ENCODE assay signal across 21 cellular contexts in genomic region chr2:167215595-167215994, GRCh38.
A peak's percentile ranks its signal among the peaks of the same experiment; 100 is the strongest.
DNase-seq lines count a peak whose midpoint lies in the region; ATAC-seq, FAIRE-seq and TF ChIP-seq lines count a peak whose summit lies in the region.
"Had no signal": no experiment of that assay in that cellular context is flagged by ENCODE, and none has a peak within 500 bp of the region (broad histone marks: within the 10 kb centered on the region; RNA-seq: fewer than 3 reads in every experiment).

No MANE protein-coding gene starts in this region.

- H3K4me2 ChIP-seq in GM23338 = no peak overlapping the region
- H3K4me2 ChIP-seq: SK-N-SH had no signal

- H3K27me3 ChIP-seq in GM23338 (ENCODE audit: insufficient read depth) (no peaks in the 10 kb centered on the region), pancreas (no peaks in the 10 kb centered on the region), tibial artery (no peaks in the 10 kb centered on the region)

- DNase-seq in GM23338 (ENCODE audit: low spot score) = peak; percentile 55
- peak; percentile 20 for DNase-seq in NCI-H226
- DNase-seq in iPS-NIHi11 (ENCODE audit: low spot score) = peak; percentile 21
- peak; percentile 77 to 93 (median 91) for DNase-seq in pancreas
- DNase-seq in middle frontal gyrus (ENCODE audit: extremely low spot score, low spot score) = no peak
- no peak for DNase-seq in activated CD4-positive, alpha-beta T cell treated with anti-CD3 and anti-CD28 coated beads, Interleukin-2, amount 50 U/mL, for 1 hour
- DNase-seq in KG1 (lab: John Stamatoyannopoulos, UW) = no peak
- DNase-seq in tibial artery = no peak
- DNase-seq: ACHN, AML-193, COR-L47, DMS53, Karpas-422, MM.1S, NCI-H1092 treated with DMSO at 0.1 percent for 48 hours, NCI-H446, NCI-H69, SHP77, SK-N-SH had no signal

- H3K79me2 ChIP-seq in GM23338 (replicated peaks; ENCODE audit: insufficient read depth) = no peaks in the 10 kb centered on the region

- H3K4me1 Mint-ChIP-seq in GM23338 = peaks cover 4% of the 10 kb centered on the region; the same call in 1 of the 3 replicates
- H3K4me1 Mint-ChIP-seq: CD14-positive monocyte had no signal

- H3K27ac ChIP-seq in GM23338 (ENCODE audit: low read depth) (no peak overlapping the region), pancreas (no peak overlapping the region), tibial artery (no peak overlapping the region)

- H3K27me3 Mint-ChIP-seq in GM23338 (ENCODE audit: insufficient read depth, low read depth, poor library complexity) = peaks cover 5% of the 10 kb centered on the region

- ATAC-seq in GM23338 (peak; percentile 49), pancreas (peak; percentile 95 to 98 (median 98))
- ATAC-seq: HCT116 had no signal

- H3K4me1 ChIP-seq in GM23338 (ENCODE audit: insufficient read depth) (no peaks in the 10 kb centered on the region), pancreas (peaks cover 0 to 6% (median 6%) of the 10 kb centered on the region in 3 donors), tibial artery (peaks cover 0 to 7% (median 0%) of the 10 kb centered on the region in 4 donors)

- no peaks in the 10 kb centered on the region for H3F3A ChIP-seq in GM23338 (replicated peaks; ENCODE audit: low read depth)

- TF ChIP-seq CTCF in GM23338 (conservative IDR thresholded peaks at IDR 0.05; ENCODE audit: low read depth in 2 of 2) = no peak
- TF ChIP-seq CTCF in pancreas (IDR thresholded peaks at IDR 0.05) = no peak
- no peak for TF ChIP-seq CTCF in tibial artery (IDR thresholded peaks at IDR 0.05)

- whole genome bisulfite sequencing in pancreas, 2 donors = 27 to 30% methylated on average over 4 of the region's 4 CpGs

- no peaks in the 10 kb centered on the region; the same call in 1 of the 2 replicates for H3K9me2 ChIP-seq in GM23338 (ENCODE audit: insufficient read depth)
- H3K9me2 ChIP-seq: SK-N-SH had no signal

- intact Hi-C loops in pancreas (cut with DNase I) (no loop called here), tibial artery (cut with DNase I; ENCODE audit: low total_unique reads) (no loop called here)

- H3K27ac Mint-ChIP-seq in GM23338 = peak overlapping the region; percentile 82
- H3K27ac Mint-ChIP-seq: CD14-positive monocyte had no signal

- H3K36me3 ChIP-seq in GM23338 (ENCODE audit: insufficient read depth) = no peaks in the 10 kb centered on the region
- no peaks in the 10 kb centered on the region for H3K36me3 ChIP-seq in pancreas
- H3K36me3 ChIP-seq in tibial artery = no peaks in the 10 kb centered on the region

- no peaks in the 10 kb centered on the region for H4K20me1 ChIP-seq in GM23338 (replicated peaks; ENCODE audit: insufficient read depth)

- peaks cover 6% of the 10 kb centered on the region; the same call in 1 of the 3 replicates for H3K9me3 Mint-ChIP-seq in GM23338

- H3K36me3 Mint-ChIP-seq in GM23338 (ENCODE audit: low read depth) = no peaks in the 10 kb centered on the region
- H3K36me3 Mint-ChIP-seq: CD14-positive monocyte had no signal

- no peak overlapping the region for H3K4me3 ChIP-seq in GM23338
- H3K4me3 ChIP-seq in pancreas = no peak overlapping the region
- no peak overlapping the region for H3K4me3 ChIP-seq in tibial artery

- H2AFZ ChIP-seq in GM23338 = no peak overlapping the region; the same call in 1 of the 2 replicates

- FAIRE-seq in pancreas (lab: Jason Lieb, UNC) = no peak

- H3K9me3 ChIP-seq in pancreas = no peaks in the 10 kb centered on the region
- H3K9me3 ChIP-seq in tibial artery = no peaks in the 10 kb centered on the region
- H3K9me3 ChIP-seq: SK-N-SH had no signal

- no peak overlapping the region for H3K4me3 Mint-ChIP-seq in GM23338
- H3K4me3 Mint-ChIP-seq: CD14-positive monocyte had no signal

TF ChIP-seq in GM23338, 12 proteins besides CTCF, POLR2A, EP300 and RAD21:
- TF ChIP-seq, protein P1, sequence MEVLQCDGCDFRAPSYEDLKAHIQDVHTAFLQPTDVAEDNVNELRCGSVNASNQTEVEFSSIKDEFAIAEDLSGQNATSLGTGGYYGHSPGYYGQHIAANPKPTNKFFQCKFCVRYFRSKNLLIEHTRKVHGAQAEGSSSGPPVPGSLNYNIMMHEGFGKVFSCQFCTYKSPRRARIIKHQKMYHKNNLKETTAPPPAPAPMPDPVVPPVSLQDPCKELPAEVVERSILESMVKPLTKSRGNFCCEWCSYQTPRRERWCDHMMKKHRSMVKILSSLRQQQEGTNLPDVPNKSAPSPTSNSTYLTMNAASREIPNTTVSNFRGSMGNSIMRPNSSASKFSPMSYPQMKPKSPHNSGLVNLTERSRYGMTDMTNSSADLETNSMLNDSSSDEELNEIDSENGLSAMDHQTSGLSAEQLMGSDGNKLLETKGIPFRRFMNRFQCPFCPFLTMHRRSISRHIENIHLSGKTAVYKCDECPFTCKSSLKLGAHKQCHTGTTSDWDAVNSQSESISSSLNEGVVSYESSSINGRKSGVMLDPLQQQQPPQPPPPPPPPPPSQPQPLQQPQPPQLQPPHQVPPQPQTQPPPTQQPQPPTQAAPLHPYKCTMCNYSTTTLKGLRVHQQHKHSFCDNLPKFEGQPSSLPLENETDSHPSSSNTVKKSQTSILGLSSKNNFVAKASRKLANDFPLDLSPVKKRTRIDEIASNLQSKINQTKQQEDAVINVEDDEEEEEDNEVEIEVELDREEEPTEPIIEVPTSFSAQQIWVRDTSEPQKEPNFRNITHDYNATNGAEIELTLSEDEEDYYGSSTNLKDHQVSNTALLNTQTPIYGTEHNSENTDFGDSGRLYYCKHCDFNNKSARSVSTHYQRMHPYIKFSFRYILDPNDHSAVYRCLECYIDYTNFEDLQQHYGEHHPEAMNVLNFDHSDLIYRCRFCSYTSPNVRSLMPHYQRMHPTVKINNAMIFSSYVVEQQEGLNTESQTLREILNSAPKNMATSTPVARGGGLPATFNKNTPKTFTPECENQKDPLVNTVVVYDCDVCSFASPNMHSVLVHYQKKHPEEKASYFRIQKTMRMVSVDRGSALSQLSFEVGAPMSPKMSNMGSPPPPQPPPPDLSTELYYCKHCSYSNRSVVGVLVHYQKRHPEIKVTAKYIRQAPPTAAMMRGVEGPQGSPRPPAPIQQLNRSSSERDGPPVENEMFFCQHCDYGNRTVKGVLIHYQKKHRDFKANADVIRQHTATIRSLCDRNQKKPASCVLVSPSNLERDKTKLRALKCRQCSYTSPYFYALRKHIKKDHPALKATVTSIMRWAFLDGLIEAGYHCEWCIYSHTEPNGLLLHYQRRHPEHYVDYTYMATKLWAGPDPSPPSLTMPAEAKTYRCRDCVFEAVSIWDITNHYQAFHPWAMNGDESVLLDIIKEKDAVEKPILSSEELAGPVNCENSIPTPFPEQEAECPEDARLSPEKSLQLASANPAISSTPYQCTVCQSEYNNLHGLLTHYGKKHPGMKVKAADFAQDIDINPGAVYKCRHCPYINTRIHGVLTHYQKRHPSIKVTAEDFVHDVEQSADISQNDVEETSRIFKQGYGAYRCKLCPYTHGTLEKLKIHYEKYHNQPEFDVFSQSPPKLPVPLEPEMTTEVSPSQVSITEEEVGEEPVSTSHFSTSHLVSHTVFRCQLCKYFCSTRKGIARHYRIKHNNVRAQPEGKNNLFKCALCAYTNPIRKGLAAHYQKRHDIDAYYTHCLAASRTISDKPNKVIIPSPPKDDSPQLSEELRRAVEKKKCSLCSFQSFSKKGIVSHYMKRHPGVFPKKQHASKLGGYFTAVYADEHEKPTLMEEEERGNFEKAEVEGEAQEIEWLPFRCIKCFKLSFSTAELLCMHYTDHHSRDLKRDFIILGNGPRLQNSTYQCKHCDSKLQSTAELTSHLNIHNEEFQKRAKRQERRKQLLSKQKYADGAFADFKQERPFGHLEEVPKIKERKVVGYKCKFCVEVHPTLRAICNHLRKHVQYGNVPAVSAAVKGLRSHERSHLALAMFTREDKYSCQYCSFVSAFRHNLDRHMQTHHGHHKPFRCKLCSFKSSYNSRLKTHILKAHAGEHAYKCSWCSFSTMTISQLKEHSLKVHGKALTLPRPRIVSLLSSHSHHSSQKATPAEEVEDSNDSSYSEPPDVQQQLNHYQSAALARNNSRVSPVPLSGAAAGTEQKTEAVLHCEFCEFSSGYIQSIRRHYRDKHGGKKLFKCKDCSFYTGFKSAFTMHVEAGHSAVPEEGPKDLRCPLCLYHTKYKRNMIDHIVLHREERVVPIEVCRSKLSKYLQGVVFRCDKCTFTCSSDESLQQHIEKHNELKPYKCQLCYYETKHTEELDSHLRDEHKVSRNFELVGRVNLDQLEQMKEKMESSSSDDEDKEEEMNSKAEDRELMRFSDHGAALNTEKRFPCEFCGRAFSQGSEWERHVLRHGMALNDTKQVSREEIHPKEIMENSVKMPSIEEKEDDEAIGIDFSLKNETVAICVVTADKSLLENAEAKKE (CRISPR knock-in tag; IDR thresholded peaks at IDR 0.05) = 0 out of 2 replicates have a peak, but pooled peaks have one; percentile 35
- no peak for TF ChIP-seq STAT1 (IDR thresholded peaks at IDR 0.05; ENCODE audit: unreplicated experiment)

Comparison
In these comparisons a context has a peak if more than half of its experiments do, and no peak if none do; other contexts are left out.
1. DNase-seq: peak in GM23338 (single experiment), NCI-H226 (single experiment), iPS-NIHi11 (single experiment) and pancreas (6 of 6); none in middle frontal gyrus (single experiment), activated CD4-positive, alpha-beta T cell treated with anti-CD3 and anti-CD28 coated beads, Interleukin-2, amount 50 U/mL, for 1 hour (single experiment), KG1 (single experiment) and tibial artery (0 of 2).